ENCODE assay signal across 8 cellular contexts in genomic region chr4:145132521-145133098, GRCh38. TPM values are rescaled to one million over a fixed set of nuclear protein-coding genes. Genes with fewer than 3 reads are reported as not detected.
DNase-seq lines count a peak whose midpoint lies in the region; ATAC-seq and FAIRE-seq lines count a peak whose summit lies in the region.

No MANE protein-coding gene starts in this region.

- DNase-seq in EL (peak; percentile 2), pons (ENCODE audit: low spot score) (peak; percentile 56), RCC 7860 (ENCODE audit: low spot score) (no peak)
- peak; percentile 36 to 47 for DNase-seq in activated T-cell treated with anti-CD3 and anti-CD28 coated beads, Interleukin-2, amount 50 U/mL, for 48 hours
- no peak for DNase-seq in stimulated activated CD4-positive, alpha-beta T cell treated with anti-CD3 and anti-CD28 coated beads, Interleukin-2, amount 100 ng/mL, for 48 hours

- ATAC-seq in GM19351 (IDR thresholded peaks at IDR 0.05; ENCODE audit: unreplicated experiment) (peak; percentile 85), HG03175 (IDR thresholded peaks at IDR 0.05; ENCODE audit: unreplicated experiment) (peak; percentile 85), esophagus mucosa (no peak)

- FAIRE-seq in RCC 7860 (lab: Jason Lieb, UNC), result no peak

RNA-seq across cellular contexts. Expression of gene ABCE1, which starts 34.5 kb away (rescaled TPM):
- total RNA-seq in esophagus mucosa, result 49.3 TPM

RNA-seq across cellular contexts. Expression of gene ANAPC10, which starts 34.6 kb away (rescaled TPM):
- 13.5 TPM for total RNA-seq in esophagus mucosa

RNA-seq across cellular contexts. Expression of gene OTUD4, which starts 47.8 kb away (rescaled TPM):
- 25.1 TPM for total RNA-seq in esophagus mucosa

Comparison
In these comparisons a context has a peak if more than half of its experiments do, and no peak if none do; other contexts are left out.
1. DNase-seq: peak in EL (single experiment), activated T-cell treated with anti-CD3 and anti-CD28 coated beads, Interleukin-2, amount 50 U/mL, for 48 hours (2 of 2) and pons (single experiment); none in RCC 7860 (single experiment) and stimulated activated CD4-positive, alpha-beta T cell treated with anti-CD3 and anti-CD28 coated beads, Interleukin-2, amount 100 ng/mL, for 48 hours (0 of 2).